In genomic region chr14:50635136-50635535, GRCh38 we compare ENCODE assay signal across 26 cellular contexts.
"Had no signal": no experiment of that assay in that cellular context is flagged by ENCODE, and none has a peak within 500 bp of the region (broad histone marks: within the 10 kb centered on the region; RNA-seq: fewer than 3 reads in every experiment).

No MANE protein-coding gene starts in this region.

- H3K27me3 ChIP-seq: hepatocyte, left lung, pancreas, spleen, suprapubic skin, tibial artery, upper lobe of right lung had no signal

- H3K9me3 ChIP-seq: left lung, lower lobe of right lung, pancreas, prostate gland, spleen, suprapubic skin, thoracic aorta, tibial artery, upper lobe of right lung had no signal

- H3K27me3 Mint-ChIP-seq: naive thymus-derived CD8-positive, alpha-beta T cell; stimulated activated naive CD8-positive, alpha-beta T cell treated with anti-CD3 and anti-CD28 coated beads, Interleukin-15, Interleukin-2, amounts not matched to agents 100 ng/mL and 50 ng/mL, for 24 hours had no signal

- ATAC-seq: left colon; left lung; lower lobe of right lung; naive thymus-derived CD8-positive, alpha-beta T cell; right cardiac atrium; sciatic nerve; stimulated activated effector memory CD8-positive, alpha-beta T cell treated with anti-CD3 and anti-CD28 coated beads, Interleukin-12 subunit alpha, Interleukin-12 subunit beta, amount 100 ng/mL, for 72 hours; upper lobe of right lung had no signal

- H3K9me3 Mint-ChIP-seq: naive thymus-derived CD8-positive, alpha-beta T cell; nephron; neural crest cell; stimulated activated effector memory CD8-positive, alpha-beta T cell treated with anti-CD3 and anti-CD28 coated beads, Interleukin-12 subunit alpha, Interleukin-12 subunit beta, amount 100 ng/mL, for 72 hours; stimulated activated naive CD8-positive, alpha-beta T cell treated with anti-CD3 and anti-CD28 coated beads, Interleukin-15, Interleukin-2, amounts not matched to agents 100 ng/mL and 50 ng/mL, for 24 hours had no signal

- H3K4me3 Mint-ChIP-seq: naive thymus-derived CD8-positive, alpha-beta T cell; nephron; neural crest cell; stimulated activated effector memory CD8-positive, alpha-beta T cell treated with anti-CD3 and anti-CD28 coated beads, Interleukin-12 subunit alpha, Interleukin-12 subunit beta, amount 100 ng/mL, for 72 hours; stimulated activated naive CD8-positive, alpha-beta T cell treated with anti-CD3 and anti-CD28 coated beads, Interleukin-15, Interleukin-2, amounts not matched to agents 100 ng/mL and 50 ng/mL, for 24 hours had no signal

- H3K4me1 ChIP-seq: left lung, lower lobe of right lung, prostate gland, spleen, suprapubic skin, upper lobe of right lung had no signal

- H3K27ac ChIP-seq: hepatocyte, left lung, lower lobe of right lung, pancreas, prostate gland, skin epidermis, spleen, suprapubic skin, thoracic aorta, tibial artery, upper lobe of right lung had no signal

- H3K79me2 ChIP-seq: hepatocyte had no signal

- H2AFZ ChIP-seq: hepatocyte had no signal

- H3K4me2 ChIP-seq: hepatocyte had no signal

- H3K4me3 ChIP-seq: hepatocyte, left lung, lower lobe of right lung, pancreas, prostate gland, skin epidermis, spleen, suprapubic skin, thoracic aorta, tibial artery, upper lobe of right lung had no signal

- H3K36me3 ChIP-seq: prostate gland had no signal

- H3K27ac Mint-ChIP-seq: naive thymus-derived CD8-positive, alpha-beta T cell; nephron; stimulated activated effector memory CD8-positive, alpha-beta T cell treated with anti-CD3 and anti-CD28 coated beads, Interleukin-12 subunit alpha, Interleukin-12 subunit beta, amount 100 ng/mL, for 72 hours; stimulated activated naive CD8-positive, alpha-beta T cell treated with anti-CD3 and anti-CD28 coated beads, Interleukin-15, Interleukin-2, amounts not matched to agents 100 ng/mL and 50 ng/mL, for 24 hours had no signal

- DNase-seq: left colon; left lung; lower lobe of right lung; mammary epithelial cell; mesenchymal stem cell; naive thymus-derived CD8-positive, alpha-beta T cell; nucleus accumbens; pancreas; posterior cingulate gyrus; retina; right cardiac atrium; spleen; stimulated activated CD4-positive, alpha-beta T cell treated with anti-CD3 and anti-CD28 coated beads, Interleukin-4, amount 100 ng/mL, for 24 hours; stimulated activated naive CD4-positive, alpha-beta T cell; tibial artery; upper lobe of right lung had no signal

- H3K4me1 Mint-ChIP-seq: naive thymus-derived CD8-positive, alpha-beta T cell; nephron; neural crest cell; stimulated activated effector memory CD8-positive, alpha-beta T cell treated with anti-CD3 and anti-CD28 coated beads, Interleukin-12 subunit alpha, Interleukin-12 subunit beta, amount 100 ng/mL, for 72 hours had no signal
